ENCODE assay signal across 17 cellular contexts in the genomic region with DNA sequence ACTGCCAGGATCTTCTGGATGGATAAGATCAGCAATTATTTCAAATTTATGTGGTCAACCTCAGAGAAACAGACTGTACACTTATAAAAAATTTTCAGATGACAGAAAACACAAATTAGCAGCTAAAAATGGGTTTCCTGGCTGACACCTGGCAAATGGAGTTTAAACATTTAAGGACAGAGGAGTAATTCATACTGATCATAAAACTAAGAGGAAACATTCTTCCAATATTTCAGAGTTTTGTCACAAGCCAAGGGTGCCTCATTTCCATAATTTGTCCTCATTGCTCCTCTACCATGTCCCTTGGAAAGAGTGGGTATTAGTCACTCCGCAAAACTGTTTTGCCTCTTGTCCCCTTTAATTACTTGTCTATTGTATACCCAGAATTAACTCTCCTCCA.
A peak's percentile ranks its signal among the peaks of the same experiment; 100 is the strongest.
DNase-seq lines count a peak whose midpoint lies in the region; ATAC-seq and TF ChIP-seq lines count a peak whose summit lies in the region.
"Had no signal": no experiment of that assay in that cellular context is flagged by ENCODE, and none has a peak within 500 bp of the region (broad histone marks: within the 10 kb centered on the region; RNA-seq: fewer than 3 reads in every experiment).

No MANE protein-coding gene starts in this region.

- no peak overlapping the region for H3K9ac ChIP-seq in PC-3 (ENCODE audit: low read length)

- no peaks in the 10 kb centered on the region for H3K4me1 ChIP-seq in PC-3 (ENCODE audit: insufficient read depth, low read length)
- no peaks in the 10 kb centered on the region for H3K4me1 ChIP-seq in CD8-positive, alpha-beta memory T cell (ENCODE audit: insufficient read depth, low read length)

- no peak overlapping the region for H3K27ac Mint-ChIP-seq in CD8-positive, alpha-beta memory T cell
- H3K27ac Mint-ChIP-seq: stimulated activated effector memory CD8-positive, alpha-beta T cell treated with anti-CD3 and anti-CD28 coated beads, Interleukin-12 subunit alpha, Interleukin-12 subunit beta, amount 100 ng/mL, for 72 hours had no signal

- peak; percentile 56 for ATAC-seq in PC-3
- ATAC-seq: esophagus mucosa; K562; stimulated activated effector memory CD8-positive, alpha-beta T cell treated with anti-CD3 and anti-CD28 coated beads, Interleukin-12 subunit alpha, Interleukin-12 subunit beta, amount 100 ng/mL, for 72 hours had no signal

- no peaks in the 10 kb centered on the region for H3K4me1 Mint-ChIP-seq in CD8-positive, alpha-beta memory T cell
- H3K4me1 Mint-ChIP-seq: stimulated activated effector memory CD8-positive, alpha-beta T cell treated with anti-CD3 and anti-CD28 coated beads, Interleukin-12 subunit alpha, Interleukin-12 subunit beta, amount 100 ng/mL, for 72 hours had no signal

- H3K79me2 ChIP-seq in PC-3 (ENCODE audit: low read length): no peaks in the 10 kb centered on the region

- no TSS peak for BruUV-seq in PC-3 (replicated peaks; lab: Mats Ljungman, UMichigan)

- H3K9me3 ChIP-seq in PC-3 (ENCODE audit: low read length): no peaks in the 10 kb centered on the region
- H3K9me3 ChIP-seq in CD8-positive, alpha-beta memory T cell (ENCODE audit: low read length): no peaks in the 10 kb centered on the region
- H3K9me3 ChIP-seq: heart left ventricle, neutrophil, tibial nerve had no signal

- CTCF ChIA-PET in PC-3 (lab: Charles Lee): no interaction called here
- CTCF ChIA-PET in CD8-positive, alpha-beta memory T cell (lab: Charles Lee): no interaction called here

- H2AFZ ChIP-seq in PC-3 (ENCODE audit: low read length): no peak overlapping the region

- H3K9me3 Mint-ChIP-seq in CD8-positive, alpha-beta memory T cell: no peaks in the 10 kb centered on the region
- H3K9me3 Mint-ChIP-seq: stimulated activated effector memory CD8-positive, alpha-beta T cell treated with anti-CD3 and anti-CD28 coated beads, Interleukin-12 subunit alpha, Interleukin-12 subunit beta, amount 100 ng/mL, for 72 hours had no signal

- no peak overlapping the region for H3K4me3 Mint-ChIP-seq in CD8-positive, alpha-beta memory T cell
- H3K4me3 Mint-ChIP-seq: stimulated activated effector memory CD8-positive, alpha-beta T cell treated with anti-CD3 and anti-CD28 coated beads, Interleukin-12 subunit alpha, Interleukin-12 subunit beta, amount 100 ng/mL, for 72 hours had no signal

- POLR2A ChIA-PET in PC-3 (lab: Charles Lee; ENCODE audit: unreplicated experiment): no interaction called here
- POLR2A ChIA-PET in CD8-positive, alpha-beta memory T cell (lab: Charles Lee): no interaction called here

- H3K4me2 ChIP-seq in PC-3 (ENCODE audit: low read length): no peak overlapping the region

- no peaks in the 10 kb centered on the region for H4K20me1 ChIP-seq in PC-3 (ENCODE audit: low read length)

- intact Hi-C loops in PC-3 (cut with micrococcal nuclease): no loop called here

- no peaks in the 10 kb centered on the region for H3K36me3 Mint-ChIP-seq in CD8-positive, alpha-beta memory T cell
- H3K36me3 Mint-ChIP-seq: stimulated activated effector memory CD8-positive, alpha-beta T cell treated with anti-CD3 and anti-CD28 coated beads, Interleukin-12 subunit alpha, Interleukin-12 subunit beta, amount 100 ng/mL, for 72 hours had no signal

- H3K36me3 ChIP-seq in PC-3 (ENCODE audit: low read depth, low read length): no peaks in the 10 kb centered on the region
- no peaks in the 10 kb centered on the region for H3K36me3 ChIP-seq in CD8-positive, alpha-beta memory T cell (ENCODE audit: insufficient read depth, low read length)
- H3K36me3 ChIP-seq: heart left ventricle, neutrophil, tibial nerve had no signal

- DNase-seq in EL (peak; percentile 81), PC-3 (peak; percentile 26), fibroblast of gingiva (ENCODE audit: low read depth) (peak; percentile 82), substantia nigra (lab: John Stamatoyannopoulos, UW) (no peak), SKM-1 (lab: John Stamatoyannopoulos, UW; ENCODE audit: unreplicated experiment) (no peak)
- no peak for DNase-seq in CD8-positive, alpha-beta memory T cell
- no peak for DNase-seq in activated naive CD4-positive, alpha-beta T cell treated with anti-CD3 and anti-CD28 coated beads, Interleukin-2, amount 50 U/mL, for 16 hours
- DNase-seq: activated CD4-positive, alpha-beta T cell treated with anti-CD3 and anti-CD28 coated beads for 48 hours; DMS53; heart left ventricle; NCI-H1092 treated with DMSO at 0.1 percent for 48 hours; NCI-H510A had no signal

- peaks cover 0 to 13% of the 10 kb centered on the region in 2 donors for H3K27me3 Mint-ChIP-seq in CD8-positive, alpha-beta memory T cell

- no peaks in the 10 kb centered on the region for H3K27me3 ChIP-seq in PC-3 (ENCODE audit: low read length)
- no peaks in the 10 kb centered on the region for H3K27me3 ChIP-seq in CD8-positive, alpha-beta memory T cell (ENCODE audit: insufficient read depth, low read length, poor library complexity, severe bottlenecking)
- H3K27me3 ChIP-seq: heart left ventricle, neutrophil, tibial nerve had no signal

- no peaks in the 10 kb centered on the region for H3K9me2 ChIP-seq in PC-3 (replicated peaks; ENCODE audit: low read length)

- H3K27ac ChIP-seq in PC-3 (ENCODE audit: low read length) (no peak overlapping the region), substantia nigra (ENCODE audit: low read depth, low read length, poor library complexity, severe bottlenecking) (peak overlapping the region; percentile 22)
- no peak overlapping the region for H3K27ac ChIP-seq in CD8-positive, alpha-beta memory T cell (ENCODE audit: low read depth, low read length)
- H3K27ac ChIP-seq: heart left ventricle, neutrophil had no signal

- no peak for TF ChIP-seq CTCF in PC-3 (conservative IDR thresholded peaks at IDR 0.05; ENCODE audit: low read depth, low read length)

- H3F3A ChIP-seq in PC-3 (ENCODE audit: low read length, unreplicated experiment): no peaks in the 10 kb centered on the region

- H3K4me3 ChIP-seq in PC-3 (ENCODE audit: low read length): no peak overlapping the region
- no peak overlapping the region for H3K4me3 ChIP-seq in CD8-positive, alpha-beta memory T cell (ENCODE audit: low read length)
- H3K4me3 ChIP-seq: heart left ventricle, K562, tibial nerve had no signal

Comparison
In these comparisons a context has a peak if more than half of its experiments do, and no peak if none do; other contexts are left out.
1. DNase-seq: peak in EL (single experiment), PC-3 (single experiment) and fibroblast of gingiva (single experiment); none in substantia nigra (0 of 49), CD8-positive, alpha-beta memory T cell (0 of 5), activated naive CD4-positive, alpha-beta T cell treated with anti-CD3 and anti-CD28 coated beads, Interleukin-2, amount 50 U/mL, for 16 hours (single experiment) and SKM-1 (single experiment).